22 cellular contexts compared by ENCODE assay signal in genomic region chrX:19448077-19448476, GRCh38.
"Had no signal": no experiment of that assay in that cellular context is flagged by ENCODE, and none has a peak within 500 bp of the region (broad histone marks: within the 10 kb centered on the region; RNA-seq: fewer than 3 reads in every experiment).

No MANE protein-coding gene starts in this region.

- H3K27ac ChIP-seq: heart left ventricle, left ventricle myocardium inferior, parathyroid adenoma, psoas muscle, sigmoid colon, skin epidermis, stomach, thoracic aorta, transverse colon had no signal

- H3K9me3 Mint-ChIP-seq: dendritic cell treated with granulocyte-macrophage colony-stimulating factor and Interleukin-4, amounts not matched to agents 40 ng/mL and 50 ng/mL, for 4 days had no signal

- H3K79me2 ChIP-seq: parathyroid adenoma had no signal

- ATAC-seq: heart left ventricle, psoas muscle had no signal

- H3K4me1 ChIP-seq: heart left ventricle, left ventricle myocardium inferior, parathyroid adenoma, psoas muscle, sigmoid colon, transverse colon had no signal

- H3K36me3 Mint-ChIP-seq: naive B cell had no signal

- H3K4me1 Mint-ChIP-seq: naive B cell, nephron had no signal

- H3K27me3 ChIP-seq: sigmoid colon, transverse colon had no signal

- H3K4me3 ChIP-seq: heart left ventricle, left ventricle myocardium inferior, lung, psoas muscle, sigmoid colon, skin epidermis, stomach, thoracic aorta, transverse colon had no signal

- H3K36me3 ChIP-seq: heart left ventricle, left ventricle myocardium inferior, sigmoid colon, stomach, thoracic aorta, transverse colon had no signal

- H3K4me3 Mint-ChIP-seq: dendritic cell treated with granulocyte-macrophage colony-stimulating factor and Interleukin-4, amounts not matched to agents 40 ng/mL and 50 ng/mL, for 4 days; naive B cell; nephron had no signal

- DNase-seq: cerebellar nuclear complex; foreskin melanocyte; heart left ventricle; hypothalamus; islet precursor cell; left ventricle myocardium inferior; mesenchymal stem cell; naive B cell; occipital lobe; psoas muscle; sigmoid colon; stimulated activated CD4-positive, alpha-beta T cell treated with anti-CD3 and anti-CD28 coated beads, Interleukin-12 subunit alpha, Interleukin-12 subunit beta, amount 100 ng/mL, for 4 hours; stimulated activated naive CD4-positive, alpha-beta T cell; stomach; substantia nigra; transverse colon had no signal

- H3K9ac ChIP-seq: parathyroid adenoma had no signal
